ENCODE assay signal across 25 cellular contexts in genomic region chr3:155111971-155112370, GRCh38. TPM values are rescaled to one million over a fixed set of nuclear protein-coding genes. Genes with fewer than 3 reads are reported as not detected.
"Had no signal": no experiment of that assay in that cellular context is flagged by ENCODE, and none has a peak within 500 bp of the region (broad histone marks: within the 10 kb centered on the region; RNA-seq: fewer than 3 reads in every experiment).

No MANE protein-coding gene starts in this region.

- H3K27ac ChIP-seq: body of pancreas, cardiac muscle cell, epithelial cell of prostate, gastroesophageal sphincter, pancreas, psoas muscle, stomach, suprapubic skin, tibial nerve had no signal

- H3K4me3 ChIP-seq: body of pancreas, cardiac muscle cell, gastroesophageal sphincter, pancreas, psoas muscle, stomach, suprapubic skin, tibial nerve had no signal

- H3K27me3 ChIP-seq: body of pancreas, cardiac muscle cell, gastroesophageal sphincter, pancreas, stomach, suprapubic skin, tibial nerve had no signal

- H3K9me3 ChIP-seq: body of pancreas, gastroesophageal sphincter, pancreas, psoas muscle, stomach, suprapubic skin, tibial nerve had no signal

- H3K27ac Mint-ChIP-seq: activated CD4-positive, alpha-beta memory T cell treated with anti-CD3 and anti-CD28 coated beads for 36 hours; activated CD8-positive, alpha-beta memory T cell treated with anti-CD3 and anti-CD28 coated beads, Interleukin-2, amount 10 ng/mL, durations not matched to agents 7 days and 5 days; activated naive CD8-positive, alpha-beta T cell treated with anti-CD3 and anti-CD28 coated beads, Interleukin-2, amount 50 U/mL, for 24 hours; nephron had no signal

- H3K27me3 Mint-ChIP-seq: activated CD4-positive, alpha-beta memory T cell treated with anti-CD3 and anti-CD28 coated beads for 36 hours; activated CD8-positive, alpha-beta memory T cell treated with anti-CD3 and anti-CD28 coated beads, Interleukin-2, amount 10 ng/mL, durations not matched to agents 7 days and 5 days had no signal

- H3K4me1 ChIP-seq: body of pancreas, gastroesophageal sphincter, pancreas, psoas muscle, stomach, suprapubic skin had no signal

- H3K4me1 Mint-ChIP-seq: activated CD8-positive, alpha-beta memory T cell treated with anti-CD3 and anti-CD28 coated beads, Interleukin-2, amount 10 ng/mL, durations not matched to agents 7 days and 5 days had no signal

- FAIRE-seq: pancreas had no signal

- DNase-seq: activated CD4-positive, alpha-beta memory T cell treated with anti-CD3 and anti-CD28 coated beads for 36 hours; activated CD4-positive, alpha-beta T cell treated with anti-CD3 and anti-CD28 coated beads for 4 hours; activated CD4-positive, CD25-positive, alpha-beta regulatory T cell; activated CD8-positive, alpha-beta memory T cell treated with anti-CD3 and anti-CD28 coated beads, Interleukin-2, amount 10 ng/mL, durations not matched to agents 7 days and 5 days; activated effector memory CD4-positive, alpha-beta T cell treated with anti-CD3 and anti-CD28 coated beads, Interleukin-2, amount 50 U/mL, for 16 hours; activated naive CD4-positive, alpha-beta T cell treated with anti-CD3 and anti-CD28 coated beads, Interleukin-2, amount 50 U/mL, for 16 hours; activated naive CD8-positive, alpha-beta T cell treated with anti-CD3 and anti-CD28 coated beads, Interleukin-2, amount 50 U/mL, for 24 hours; activated T-cell treated with anti-CD3 and anti-CD28 coated beads for 4 hours; body of pancreas; cortex of kidney; head of caudate nucleus; hypothalamus; left ventricle myocardium superior; pancreas; psoas muscle; right cardiac atrium; stimulated activated CD4-positive, alpha-beta T cell treated with anti-CD3 and anti-CD28 coated beads, Interleukin-12 subunit alpha, Interleukin-12 subunit beta, amount 100 ng/mL, for 4 hours; stimulated activated CD4-positive, alpha-beta T cell treated with anti-CD3 and anti-CD28 coated beads, Interleukin-4, amount 100 ng/mL, for 4 hours; stomach had no signal

- H3K4me3 Mint-ChIP-seq: activated CD4-positive, alpha-beta memory T cell treated with anti-CD3 and anti-CD28 coated beads for 36 hours; activated CD8-positive, alpha-beta memory T cell treated with anti-CD3 and anti-CD28 coated beads, Interleukin-2, amount 10 ng/mL, durations not matched to agents 7 days and 5 days; activated naive CD8-positive, alpha-beta T cell treated with anti-CD3 and anti-CD28 coated beads, Interleukin-2, amount 50 U/mL, for 24 hours; nephron had no signal

- H3K36me3 ChIP-seq: cardiac muscle cell, gastroesophageal sphincter, pancreas, stomach, suprapubic skin, tibial nerve had no signal

- H3K36me3 Mint-ChIP-seq: activated CD4-positive, alpha-beta memory T cell treated with anti-CD3 and anti-CD28 coated beads for 36 hours; activated CD8-positive, alpha-beta memory T cell treated with anti-CD3 and anti-CD28 coated beads, Interleukin-2, amount 10 ng/mL, durations not matched to agents 7 days and 5 days had no signal

- ATAC-seq: activated CD8-positive, alpha-beta memory T cell treated with anti-CD3 and anti-CD28 coated beads, Interleukin-2, amount 10 ng/mL, durations not matched to agents 7 days and 5 days; activated naive CD8-positive, alpha-beta T cell treated with anti-CD3 and anti-CD28 coated beads, Interleukin-2, amount 50 U/mL, for 24 hours; body of pancreas; gastroesophageal sphincter; left ventricle myocardium superior; pancreas; psoas muscle; right cardiac atrium had no signal

- H3K9me3 Mint-ChIP-seq: activated CD4-positive, alpha-beta memory T cell treated with anti-CD3 and anti-CD28 coated beads for 36 hours; nephron had no signal

RNA-seq across cellular contexts. Expression of gene MME, which starts 31.9 kb away (rescaled TPM):
- total RNA-seq: activated CD4-positive, alpha-beta memory T cell treated with anti-CD3 and anti-CD28 coated beads for 36 hours; activated CD8-positive, alpha-beta memory T cell treated with anti-CD3 and anti-CD28 coated beads, Interleukin-2, amount 10 ng/mL, durations not matched to agents 7 days and 5 days had no signal
